1 cellular context compared by ENCODE assay signal in the genomic region with DNA sequence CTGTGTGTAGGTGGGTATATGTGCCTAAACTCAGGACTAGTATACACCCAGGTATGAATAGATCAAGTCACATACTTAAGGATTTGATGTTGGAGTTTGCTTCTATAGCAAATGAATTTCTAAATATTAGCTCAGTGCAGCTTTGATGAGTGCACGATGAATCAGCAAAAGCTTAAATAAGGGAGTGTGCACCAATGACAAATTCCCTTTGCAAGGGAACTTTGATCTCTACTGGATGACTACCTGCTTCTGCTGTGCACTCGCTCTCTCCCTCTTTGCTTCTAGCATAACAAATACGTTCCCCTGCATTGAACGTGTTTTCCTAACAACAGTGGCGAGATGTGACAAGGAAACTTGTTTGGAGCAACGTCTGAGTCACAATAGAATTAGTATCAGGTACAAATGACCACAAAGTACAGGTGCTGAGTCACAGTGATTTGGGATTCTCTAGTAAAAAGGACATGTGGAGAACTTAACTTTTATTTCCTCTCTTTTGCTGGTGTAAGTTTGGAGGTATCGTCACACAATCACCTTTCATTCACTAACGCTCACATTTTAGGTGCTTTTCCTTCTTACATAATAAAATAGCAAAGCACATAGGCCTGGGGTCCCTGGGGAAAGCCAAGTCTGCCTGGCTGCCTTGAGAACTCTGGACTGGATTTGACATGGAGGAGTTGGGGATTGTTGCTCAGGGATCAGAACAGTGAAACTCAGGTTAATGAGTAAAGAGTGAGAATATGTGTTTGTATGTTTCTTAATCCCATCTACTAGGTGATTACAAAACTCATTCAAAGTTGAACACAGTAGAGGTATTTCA.
TF ChIP-seq lines count a peak whose summit lies in the region.

No MANE protein-coding gene starts in this region.

TF ChIP-seq in HepG2, 621 proteins besides CTCF, POLR2A, EP300 and RAD21 (continued from another document and continues in another):
- TF ChIP-seq ZHX2 (IDR thresholded peaks at IDR 0.05; ENCODE audit: low read depth) (peak; percentile 32; the same call in 1 of the 2 replicates), ZHX2 (CRISPR knock-in tag; IDR thresholded peaks at IDR 0.05; ENCODE audit: borderline replicate concordance) (no peak), KLF13 (CRISPR knock-in tag; IDR thresholded peaks at IDR 0.05) (no peak), SMYD3 (CRISPR knock-in tag; IDR thresholded peaks at IDR 0.05) (0 out of 2 replicates have a peak, but pooled peaks have one; percentile 34), NCOA1 (CRISPR knock-in tag; IDR thresholded peaks at IDR 0.05) (no peak), ZNF660 (CRISPR knock-in tag; IDR thresholded peaks at IDR 0.05; ENCODE audit: borderline replicate concordance, low read depth) (no peak), LCORL (IDR thresholded peaks at IDR 0.05) (peak; percentile 49; the same call in 1 of the 2 replicates), LCORL (CRISPR knock-in tag; IDR thresholded peaks at IDR 0.05) (peak; percentile 82; the same call in 1 of the 2 replicates), TOE1 (CRISPR knock-in tag; IDR thresholded peaks at IDR 0.05) (no peak; the same call in 1 of the 2 replicates), ZNF124 (CRISPR knock-in tag; IDR thresholded peaks at IDR 0.05) (peak; percentile 44; the same call in 1 of the 2 replicates), ZBTB2 (CRISPR knock-in tag; IDR thresholded peaks at IDR 0.05; ENCODE audit: low read depth) (no peak), MEIS1 (CRISPR knock-in tag; IDR thresholded peaks at IDR 0.05; ENCODE audit: borderline replicate concordance) (peak; percentile 17; the same call in 1 of the 2 replicates), ARNT2 (CRISPR knock-in tag; IDR thresholded peaks at IDR 0.05; ENCODE audit: low read depth) (no peak), ZNF569 (CRISPR knock-in tag; IDR thresholded peaks at IDR 0.05; ENCODE audit: borderline replicate concordance) (no peak), ZNF687 (CRISPR knock-in tag; IDR thresholded peaks at IDR 0.05) (no peak), JDP2 (CRISPR knock-in tag; IDR thresholded peaks at IDR 0.05; ENCODE audit: borderline replicate concordance) (no peak), RBM22 (optimal IDR thresholded peaks at IDR 0.05; ENCODE audit: low read length) (peak; percentile 66), AKAP8 (CRISPR knock-in tag; IDR thresholded peaks at IDR 0.05) (no peak), HCFC1 (IDR thresholded peaks at IDR 0.05; ENCODE audit: low read depth, low read length) (no peak), GATAD2A (CRISPR knock-in tag; IDR thresholded peaks at IDR 0.05) (peak; percentile 94), MTF1 (CRISPR knock-in tag; IDR thresholded peaks at IDR 0.05) (no peak), NFKBIZ (CRISPR knock-in tag; IDR thresholded peaks at IDR 0.05) (peak; percentile 84), ZNF570 (CRISPR knock-in tag; IDR thresholded peaks at IDR 0.05; ENCODE audit: borderline replicate concordance) (no peak)
- TF ChIP-seq, protein P1, sequence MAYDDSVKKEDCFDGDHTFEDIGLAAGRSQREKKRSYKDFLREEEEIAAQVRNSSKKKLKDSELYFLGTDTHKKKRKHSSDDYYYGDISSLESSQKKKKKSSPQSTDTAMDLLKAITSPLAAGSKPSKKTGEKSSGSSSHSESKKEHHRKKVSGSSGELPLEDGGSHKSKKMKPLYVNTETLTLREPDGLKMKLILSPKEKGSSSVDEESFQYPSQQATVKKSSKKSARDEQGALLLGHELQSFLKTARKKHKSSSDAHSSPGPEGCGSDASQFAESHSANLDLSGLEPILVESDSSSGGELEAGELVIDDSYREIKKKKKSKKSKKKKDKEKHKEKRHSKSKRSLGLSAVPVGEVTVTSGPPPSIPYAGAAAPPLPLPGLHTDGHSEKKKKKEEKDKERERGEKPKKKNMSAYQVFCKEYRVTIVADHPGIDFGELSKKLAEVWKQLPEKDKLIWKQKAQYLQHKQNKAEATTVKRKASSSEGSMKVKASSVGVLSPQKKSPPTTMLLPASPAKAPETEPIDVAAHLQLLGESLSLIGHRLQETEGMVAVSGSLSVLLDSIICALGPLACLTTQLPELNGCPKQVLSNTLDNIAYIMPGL (CRISPR knock-in tag; IDR thresholded peaks at IDR 0.05; ENCODE audit: borderline replicate concordance in 1 of 2, low read depth in 1 of 2): peak; percentile 63 to 85; a peak in 3 of 4 replicates
- TF ChIP-seq, protein P2, sequence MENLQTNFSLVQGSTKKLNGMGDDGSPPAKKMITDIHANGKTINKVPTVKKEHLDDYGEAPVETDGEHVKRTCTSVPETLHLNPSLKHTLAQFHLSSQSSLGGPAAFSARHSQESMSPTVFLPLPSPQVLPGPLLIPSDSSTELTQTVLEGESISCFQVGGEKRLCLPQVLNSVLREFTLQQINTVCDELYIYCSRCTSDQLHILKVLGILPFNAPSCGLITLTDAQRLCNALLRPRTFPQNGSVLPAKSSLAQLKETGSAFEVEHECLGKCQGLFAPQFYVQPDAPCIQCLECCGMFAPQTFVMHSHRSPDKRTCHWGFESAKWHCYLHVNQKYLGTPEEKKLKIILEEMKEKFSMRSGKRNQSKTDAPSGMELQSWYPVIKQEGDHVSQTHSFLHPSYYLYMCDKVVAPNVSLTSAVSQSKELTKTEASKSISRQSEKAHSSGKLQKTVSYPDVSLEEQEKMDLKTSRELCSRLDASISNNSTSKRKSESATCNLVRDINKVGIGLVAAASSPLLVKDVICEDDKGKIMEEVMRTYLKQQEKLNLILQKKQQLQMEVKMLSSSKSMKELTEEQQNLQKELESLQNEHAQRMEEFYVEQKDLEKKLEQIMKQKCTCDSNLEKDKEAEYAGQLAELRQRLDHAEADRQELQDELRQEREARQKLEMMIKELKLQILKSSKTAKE (CRISPR knock-in tag; IDR thresholded peaks at IDR 0.05; ENCODE audit: borderline replicate concordance): 0 out of 2 replicates have a peak, but pooled peaks have one; percentile 49
- TF ChIP-seq, protein P3, sequence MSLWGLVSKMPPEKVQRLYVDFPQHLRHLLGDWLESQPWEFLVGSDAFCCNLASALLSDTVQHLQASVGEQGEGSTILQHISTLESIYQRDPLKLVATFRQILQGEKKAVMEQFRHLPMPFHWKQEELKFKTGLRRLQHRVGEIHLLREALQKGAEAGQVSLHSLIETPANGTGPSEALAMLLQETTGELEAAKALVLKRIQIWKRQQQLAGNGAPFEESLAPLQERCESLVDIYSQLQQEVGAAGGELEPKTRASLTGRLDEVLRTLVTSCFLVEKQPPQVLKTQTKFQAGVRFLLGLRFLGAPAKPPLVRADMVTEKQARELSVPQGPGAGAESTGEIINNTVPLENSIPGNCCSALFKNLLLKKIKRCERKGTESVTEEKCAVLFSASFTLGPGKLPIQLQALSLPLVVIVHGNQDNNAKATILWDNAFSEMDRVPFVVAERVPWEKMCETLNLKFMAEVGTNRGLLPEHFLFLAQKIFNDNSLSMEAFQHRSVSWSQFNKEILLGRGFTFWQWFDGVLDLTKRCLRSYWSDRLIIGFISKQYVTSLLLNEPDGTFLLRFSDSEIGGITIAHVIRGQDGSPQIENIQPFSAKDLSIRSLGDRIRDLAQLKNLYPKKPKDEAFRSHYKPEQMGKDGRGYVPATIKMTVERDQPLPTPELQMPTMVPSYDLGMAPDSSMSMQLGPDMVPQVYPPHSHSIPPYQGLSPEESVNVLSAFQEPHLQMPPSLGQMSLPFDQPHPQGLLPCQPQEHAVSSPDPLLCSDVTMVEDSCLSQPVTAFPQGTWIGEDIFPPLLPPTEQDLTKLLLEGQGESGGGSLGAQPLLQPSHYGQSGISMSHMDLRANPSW (CRISPR knock-in tag; IDR thresholded peaks at IDR 0.05; ENCODE audit: borderline replicate concordance): no peak; the same call in 1 of the 2 replicates
- TF ChIP-seq, protein P4, sequence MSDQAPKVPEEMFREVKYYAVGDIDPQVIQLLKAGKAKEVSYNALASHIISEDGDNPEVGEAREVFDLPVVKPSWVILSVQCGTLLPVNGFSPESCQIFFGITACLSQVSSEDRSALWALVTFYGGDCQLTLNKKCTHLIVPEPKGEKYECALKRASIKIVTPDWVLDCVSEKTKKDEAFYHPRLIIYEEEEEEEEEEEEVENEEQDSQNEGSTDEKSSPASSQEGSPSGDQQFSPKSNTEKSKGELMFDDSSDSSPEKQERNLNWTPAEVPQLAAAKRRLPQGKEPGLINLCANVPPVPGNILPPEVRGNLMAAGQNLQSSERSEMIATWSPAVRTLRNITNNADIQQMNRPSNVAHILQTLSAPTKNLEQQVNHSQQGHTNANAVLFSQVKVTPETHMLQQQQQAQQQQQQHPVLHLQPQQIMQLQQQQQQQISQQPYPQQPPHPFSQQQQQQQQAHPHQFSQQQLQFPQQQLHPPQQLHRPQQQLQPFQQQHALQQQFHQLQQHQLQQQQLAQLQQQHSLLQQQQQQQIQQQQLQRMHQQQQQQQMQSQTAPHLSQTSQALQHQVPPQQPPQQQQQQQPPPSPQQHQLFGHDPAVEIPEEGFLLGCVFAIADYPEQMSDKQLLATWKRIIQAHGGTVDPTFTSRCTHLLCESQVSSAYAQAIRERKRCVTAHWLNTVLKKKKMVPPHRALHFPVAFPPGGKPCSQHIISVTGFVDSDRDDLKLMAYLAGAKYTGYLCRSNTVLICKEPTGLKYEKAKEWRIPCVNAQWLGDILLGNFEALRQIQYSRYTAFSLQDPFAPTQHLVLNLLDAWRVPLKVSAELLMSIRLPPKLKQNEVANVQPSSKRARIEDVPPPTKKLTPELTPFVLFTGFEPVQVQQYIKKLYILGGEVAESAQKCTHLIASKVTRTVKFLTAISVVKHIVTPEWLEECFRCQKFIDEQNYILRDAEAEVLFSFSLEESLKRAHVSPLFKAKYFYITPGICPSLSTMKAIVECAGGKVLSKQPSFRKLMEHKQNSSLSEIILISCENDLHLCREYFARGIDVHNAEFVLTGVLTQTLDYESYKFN (CRISPR knock-in tag; conservative IDR thresholded peaks at IDR 0.05): peak; percentile 96
